In the genomic region with DNA sequence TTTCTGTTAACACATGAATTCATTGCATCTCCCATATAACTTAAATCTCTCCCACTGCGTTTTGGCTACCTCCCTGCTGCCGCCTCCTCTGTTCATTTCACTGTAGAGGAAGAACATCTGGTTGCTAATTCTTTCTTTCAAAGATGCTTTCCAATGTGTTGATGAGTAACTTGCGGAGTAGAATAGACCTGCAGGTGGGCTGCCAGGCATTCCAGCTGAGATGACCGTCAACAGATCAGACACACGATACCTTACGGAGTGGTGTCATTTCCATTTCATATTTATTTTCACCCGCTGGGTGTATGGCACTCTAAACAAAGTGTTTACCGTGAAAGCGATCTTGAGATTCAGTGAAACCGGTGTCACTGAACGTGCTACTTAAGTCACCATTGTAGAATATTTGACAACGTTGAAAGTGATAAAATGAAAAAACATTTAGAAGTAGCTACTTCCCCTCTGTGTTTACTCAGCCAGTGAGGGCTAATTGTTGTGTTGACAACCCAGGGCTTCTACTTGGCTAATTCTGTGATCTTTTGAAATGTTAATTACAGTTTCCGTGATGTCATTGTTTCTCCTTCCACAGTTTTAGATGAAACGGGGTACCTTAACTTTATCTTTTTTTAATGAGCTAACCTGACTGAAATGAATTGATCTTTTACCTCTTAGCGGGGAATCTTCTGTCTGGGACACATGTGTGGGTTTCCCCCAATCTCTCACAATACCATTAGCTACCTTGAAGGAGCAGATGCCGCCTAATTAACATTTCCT, we compare ENCODE assay signal across 10 cellular contexts.
DNase-seq lines count a peak whose midpoint lies in the region; ATAC-seq, FAIRE-seq and TF ChIP-seq lines count a peak whose summit lies in the region.
"Had no signal": no experiment of that assay in that cellular context is flagged by ENCODE, and none has a peak within 500 bp of the region (broad histone marks: within the 10 kb centered on the region; RNA-seq: fewer than 3 reads in every experiment).

No MANE protein-coding gene starts in this region.

- no peaks in the 10 kb centered on the region for H3K9me1 ChIP-seq in endothelial cell of umbilical vein (replicated peaks; ENCODE audit: control insufficient read depth, extremely low read depth, insufficient read depth, low read length)

- H3K27me3 Mint-ChIP-seq in activated T-cell treated with anti-CD3 and anti-CD28 coated beads, Interleukin-2, amount 50 U/mL, for 4 hours (ENCODE audit: low read depth), result peaks cover 2% of the 10 kb centered on the region

- H3K4me3 Mint-ChIP-seq in activated T-cell treated with anti-CD3 and anti-CD28 coated beads, Interleukin-2, amount 50 U/mL, for 4 hours, result peak overlapping the region; percentile 56

- H3K27me3 ChIP-seq in endothelial cell of umbilical vein (ENCODE audit: control insufficient read depth in 2 of 2, insufficient read depth in 2 of 2, low read length in 2 of 2) (peaks cover 0 to 4% of the 10 kb centered on the region in 2 experiments), stomach (no peaks in the 10 kb centered on the region)

- H3K36me3 ChIP-seq in endothelial cell of umbilical vein (ENCODE audit: control insufficient read depth in 2 of 2, extremely low read depth in 1 of 2, insufficient read depth in 2 of 2, low read length in 2 of 2) (no peaks in the 10 kb centered on the region), stomach (no peaks in the 10 kb centered on the region)

- dilution Hi-C loops in endothelial cell of umbilical vein (cut with MboI; ENCODE audit: extremely low pct_ligation_motif_present, low sequenced_read_pairs), result no loop called here

- H3K9me3 ChIP-seq in endothelial cell of umbilical vein (replicated peaks; ENCODE audit: control insufficient read depth, insufficient read depth, low read length) (no peaks in the 10 kb centered on the region), stomach (no peaks in the 10 kb centered on the region)

- no peak overlapping the region for H3K27ac ChIP-seq in endothelial cell of umbilical vein (ENCODE audit: insufficient read depth, low read depth, low read length)
- H3K27ac ChIP-seq in stomach, result no peak overlapping the region

- H3K4me1 Mint-ChIP-seq in activated T-cell treated with anti-CD3 and anti-CD28 coated beads, Interleukin-2, amount 50 U/mL, for 4 hours (ENCODE audit: low read depth), result no peaks in the 10 kb centered on the region

- ATAC-seq in activated T-cell treated with anti-CD3 and anti-CD28 coated beads, Interleukin-2, amount 50 U/mL, for 4 hours, result no peak
- no peak for ATAC-seq in HG02588 (IDR thresholded peaks at IDR 0.05; ENCODE audit: unreplicated experiment)
- ATAC-seq: HCT116 had no signal

- POLR2A ChIA-PET in endothelial cell of umbilical vein (lab: Charles Lee), result no interaction called here

- TF ChIP-seq EP300 in stomach (IDR thresholded peaks at IDR 0.05), result no peak

- WGBS in stomach, 5 donors, result 33 to 43% (median 36%) methylated on average over 16 of the region's 16 CpGs

- intact Hi-C loops in endothelial cell of umbilical vein (cut with micrococcal nuclease) (loop anchor here (10.0 kb wide), 1 partner anchor 232 kb away; the partner anchor contains the start of gene ARGLU1), stomach (cut with DNase I; ENCODE audit: low total_unique reads) (no loop called here)

- H3K9ac ChIP-seq in endothelial cell of umbilical vein (replicated peaks; ENCODE audit: extremely low read depth, insufficient read depth, low read length), result no peak overlapping the region

- FAIRE-seq in endothelial cell of umbilical vein (lab: Jason Lieb, UNC), result no peak

- H4K20me1 ChIP-seq in endothelial cell of umbilical vein (replicated peaks; ENCODE audit: control insufficient read depth, extremely low read depth, insufficient read depth, low read length), result no peaks in the 10 kb centered on the region

- DNase-seq in activated T-cell treated with anti-CD3 and anti-CD28 coated beads, Interleukin-2, amount 50 U/mL, for 4 hours, result no peak
- DNase-seq in activated T-cell treated with anti-CD3 and anti-CD28 coated beads for 4 hours, result no peak
- DNase-seq in NCI-H1417 treated with DMSO at 0.1 percent for 48 hours (lab: John Stamatoyannopoulos, UW), result peak; percentile 5
- peak; percentile 16 for DNase-seq in endothelial cell of umbilical vein (ENCODE audit: low read depth, low spot score)
- DNase-seq in stomach, result no peak
- DNase-seq in midbrain (lab: John Stamatoyannopoulos, UW), result no peak
- DNase-seq in Ammon's horn (ENCODE audit: low spot score), result no peak
- DNase-seq: RPMI8226 had no signal

- H3K4me1 ChIP-seq in endothelial cell of umbilical vein (ENCODE audit: control insufficient read depth, extremely low read depth, insufficient read depth, low read length), result no peaks in the 10 kb centered on the region
- H3K4me1 ChIP-seq in stomach, result peaks cover 0 to 6% (median 0%) of the 10 kb centered on the region in 4 donors

- TF ChIP-seq CTCF in endothelial cell of umbilical vein (IDR thresholded peaks at IDR 0.05; ENCODE audit: extremely low read depth in 1 of 2, insufficient read depth in 1 of 2, low read depth in 1 of 2, low read length in 2 of 2) (no peak), stomach (IDR thresholded peaks at IDR 0.05) (no peak)

- no peak for TF ChIP-seq POLR2A in endothelial cell of umbilical vein (IDR thresholded peaks at IDR 0.05; ENCODE audit: low read depth, low read length)
- TF ChIP-seq POLR2A in stomach (IDR thresholded peaks at IDR 0.05), result no peak

- no TSS peak for BruUV-seq in endothelial cell of umbilical vein (replicated peaks; lab: Mats Ljungman, UMichigan)

- no peaks in the 10 kb centered on the region for H3K9me3 Mint-ChIP-seq in activated T-cell treated with anti-CD3 and anti-CD28 coated beads, Interleukin-2, amount 50 U/mL, for 4 hours

- CTCF ChIA-PET in endothelial cell of umbilical vein (lab: Charles Lee), result interaction anchor here (0.6 kb wide), 1 partner anchor 394 kb away, joined by 3 read pairs; no protein-coding TSS in a partner anchor

- H3K79me2 ChIP-seq in endothelial cell of umbilical vein (ENCODE audit: control insufficient read depth, insufficient read depth, low read length), result no peaks in the 10 kb centered on the region

- H3K4me3 ChIP-seq in endothelial cell of umbilical vein (replicated peaks in 1 of 3; ENCODE audit: insufficient read depth in 1 of 3, low read depth in 1 of 3, low read length in 3 of 3) (peak overlapping the region in 2 of 3 experiments; percentile 16 to 22), stomach (peak overlapping the region; percentile 4 to 39 (median 25))

- no peaks in the 10 kb centered on the region for H3K36me3 Mint-ChIP-seq in activated T-cell treated with anti-CD3 and anti-CD28 coated beads, Interleukin-2, amount 50 U/mL, for 4 hours (ENCODE audit: insufficient read depth)

- peak overlapping the region; percentile 32 for H3K4me2 ChIP-seq in endothelial cell of umbilical vein (ENCODE audit: insufficient read depth, low read length)

- H2AFZ ChIP-seq in endothelial cell of umbilical vein (ENCODE audit: low read depth, low read length), result peak overlapping the region; percentile 58

TF ChIP-seq in endothelial cell of umbilical vein, 7 proteins besides CTCF, POLR2A, EP300 and RAD21:
- TF ChIP-seq POLR2AphosphoS5 (IDR thresholded peaks at IDR 0.05; ENCODE audit: insufficient read depth, low read depth, low read length) (no peak), EZH2 (IDR thresholded peaks at IDR 0.05; ENCODE audit: borderline replicate concordance, low read depth, low read length, severe bottlenecking) (no peak), MAX (IDR thresholded peaks at IDR 0.05; ENCODE audit: insufficient read depth, insufficient read length) (no peak), GATA2 (IDR thresholded peaks at IDR 0.05; ENCODE audit: insufficient read depth, insufficient read length, low read depth, low read length) (no peak), MYC (IDR thresholded peaks at IDR 0.05; ENCODE audit: low read depth, low read length) (no peak), FOS (IDR thresholded peaks at IDR 0.05; ENCODE audit: borderline replicate concordance, insufficient read depth, low read length) (no peak), JUN (IDR thresholded peaks at IDR 0.05; ENCODE audit: borderline replicate concordance, insufficient read depth, insufficient read length, low read depth) (no peak)

Comparison
In these comparisons a context has a peak if more than half of its experiments do, and no peak if none do; other contexts are left out.
1. DNase-seq: peak in NCI-H1417 treated with DMSO at 0.1 percent for 48 hours (single experiment) and endothelial cell of umbilical vein (single experiment); none in activated T-cell treated with anti-CD3 and anti-CD28 coated beads, Interleukin-2, amount 50 U/mL, for 4 hours (single experiment), activated T-cell treated with anti-CD3 and anti-CD28 coated beads for 4 hours (single experiment), stomach (single experiment), midbrain (single experiment) and Ammon's horn (single experiment).